Comparison of ENCODE assay signal across 9 cellular contexts in genomic region chr10:95445223-95445836, GRCh38.
DNase-seq lines count a peak whose midpoint lies in the region; ATAC-seq and TF ChIP-seq lines count a peak whose summit lies in the region.
"Had no signal": no experiment of that assay in that cellular context is flagged by ENCODE, and none has a peak within 500 bp of the region (broad histone marks: within the 10 kb centered on the region; RNA-seq: fewer than 3 reads in every experiment).

No MANE protein-coding gene starts in this region.

- no peak for TF ChIP-seq CTCF in cardiac muscle cell (IDR thresholded peaks at IDR 0.05; ENCODE audit: low read depth, low read length)

- H3K27ac ChIP-seq in cardiac muscle cell: peak overlapping the region; percentile 34

- H3K27me3 ChIP-seq in cardiac muscle cell: no peaks in the 10 kb centered on the region

- DNase-seq in COLO829 (ENCODE audit: low spot score): peak; percentile 59
- DNase-seq in amniotic epithelial cell (ENCODE audit: low read depth): peak; percentile 70
- peak in 1 of 2 donors; percentile 85 for DNase-seq in cardiac muscle cell (ENCODE audit: low read depth in 1 of 2, low spot score in 1 of 2)
- peak; percentile 71 for DNase-seq in pulmonary artery endothelial cell (ENCODE audit: low read depth, low spot score)
- DNase-seq: activated naive CD4-positive, alpha-beta T cell had no signal

- ATAC-seq in HG03571 (IDR thresholded peaks at IDR 0.05; ENCODE audit: unreplicated experiment) (no peak), HG02678 (IDR thresholded peaks at IDR 0.05; ENCODE audit: unreplicated experiment) (no peak), GM18858 (IDR thresholded peaks at IDR 0.05; ENCODE audit: unreplicated experiment) (no peak), HG03175 (IDR thresholded peaks at IDR 0.05; ENCODE audit: unreplicated experiment) (no peak)

- no peaks in the 10 kb centered on the region for H3K36me3 ChIP-seq in cardiac muscle cell

- H3K9me3 ChIP-seq in cardiac muscle cell (ENCODE audit: low read depth): no peaks in the 10 kb centered on the region

- no peak overlapping the region for H3K4me3 ChIP-seq in cardiac muscle cell

- peaks cover 17% of the 10 kb centered on the region for H3K4me1 ChIP-seq in cardiac muscle cell (ENCODE audit: low read depth)
